In the genomic region with DNA sequence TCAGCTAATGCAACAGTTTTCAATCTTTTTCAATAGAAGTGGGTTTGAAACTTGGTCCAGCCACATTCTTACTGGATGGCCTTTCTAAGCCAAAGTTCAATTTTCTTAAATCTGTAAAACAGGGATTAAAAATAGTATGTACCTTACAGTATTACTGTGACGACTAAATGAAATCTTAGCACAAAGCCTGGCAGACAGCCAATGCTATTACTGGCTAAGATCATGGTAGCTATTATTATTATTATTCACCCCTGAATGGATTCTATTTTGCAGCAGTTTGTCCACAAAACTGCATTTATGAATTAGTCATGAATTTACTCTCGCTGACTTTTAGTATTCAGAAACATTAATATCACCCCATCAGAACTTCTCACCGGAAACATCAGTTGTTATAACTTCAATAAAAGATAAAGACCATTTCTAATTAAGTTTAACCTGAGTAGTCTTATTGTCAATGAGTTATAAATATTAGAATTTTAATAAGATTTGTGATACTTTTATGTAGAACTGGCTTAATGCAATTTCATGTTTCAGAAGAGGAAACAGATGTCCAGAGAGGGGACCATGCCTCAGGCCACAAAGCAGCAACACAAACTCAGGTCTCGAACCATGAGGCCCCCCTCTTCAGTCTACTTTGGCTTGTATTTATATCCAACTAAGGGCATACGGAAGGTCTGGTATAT, we compare ENCODE assay signal across 24 cellular contexts.
A peak's percentile ranks its signal among the peaks of the same experiment; 100 is the strongest.
DNase-seq lines count a peak whose midpoint lies in the region; ATAC-seq, FAIRE-seq and TF ChIP-seq lines count a peak whose summit lies in the region.
"Had no signal": no experiment of that assay in that cellular context is flagged by ENCODE, and none has a peak within 500 bp of the region (broad histone marks: within the 10 kb centered on the region; RNA-seq: fewer than 3 reads in every experiment).

No MANE protein-coding gene starts in this region.

- no peaks in the 10 kb centered on the region for H3K27me3 Mint-ChIP-seq in nephron (ENCODE audit: low read depth)

- H3K9me3 Mint-ChIP-seq in nephron, result peaks cover 7% of the 10 kb centered on the region
- H3K9me3 Mint-ChIP-seq: central memory CD8-positive, alpha-beta T cell had no signal

- BruUV-seq in endothelial cell of umbilical vein (replicated peaks; lab: Mats Ljungman, UMichigan), result no TSS peak

- no peaks in the 10 kb centered on the region for H3K9me1 ChIP-seq in endothelial cell of umbilical vein (replicated peaks; ENCODE audit: control insufficient read depth, extremely low read depth, insufficient read depth, low read length)

- dilution Hi-C loops in endothelial cell of umbilical vein (cut with MboI; ENCODE audit: extremely low pct_ligation_motif_present, low sequenced_read_pairs), result no loop called here

- no peak overlapping the region for H3K4me3 Mint-ChIP-seq in nephron
- H3K4me3 Mint-ChIP-seq: central memory CD8-positive, alpha-beta T cell; WTC11 had no signal

- H3K4me2 ChIP-seq in endothelial cell of umbilical vein (ENCODE audit: insufficient read depth, low read length), result no peak overlapping the region
- H3K4me2 ChIP-seq: hepatocyte had no signal

- H3K36me3 Mint-ChIP-seq in nephron (ENCODE audit: low read depth), result no peaks in the 10 kb centered on the region

- H3K36me3 ChIP-seq in endothelial cell of umbilical vein (ENCODE audit: control insufficient read depth in 2 of 2, extremely low read depth in 1 of 2, insufficient read depth in 2 of 2, low read length in 2 of 2), result no peaks in the 10 kb centered on the region
- H3K36me3 ChIP-seq: adrenal gland, lower lobe of right lung, upper lobe of left lung had no signal

- H2AFZ ChIP-seq in endothelial cell of umbilical vein (ENCODE audit: low read depth, low read length), result no peak overlapping the region
- H2AFZ ChIP-seq: hepatocyte had no signal

- peak overlapping the region in 2 of 3 experiments; percentile 2 to 14 for H3K27ac Mint-ChIP-seq in nephron
- H3K27ac Mint-ChIP-seq: WTC11 had no signal

- H3K4me1 ChIP-seq in endothelial cell of umbilical vein (ENCODE audit: control insufficient read depth, extremely low read depth, insufficient read depth, low read length), result peaks cover 3% of the 10 kb centered on the region
- H3K4me1 ChIP-seq: adrenal gland, lower lobe of right lung, upper lobe of left lung had no signal

- H3K9me3 ChIP-seq in endothelial cell of umbilical vein (replicated peaks; ENCODE audit: control insufficient read depth, insufficient read depth, low read length), result no peaks in the 10 kb centered on the region
- H3K9me3 ChIP-seq: adrenal gland had no signal

- no peak for FAIRE-seq in endothelial cell of umbilical vein (lab: Jason Lieb, UNC)

- TF ChIP-seq CTCF in endothelial cell of umbilical vein (IDR thresholded peaks at IDR 0.05; ENCODE audit: extremely low read depth in 1 of 2, insufficient read depth in 1 of 2, low read depth in 1 of 2, low read length in 2 of 2) (no peak), nephron (IDR thresholded peaks at IDR 0.05; ENCODE audit: unreplicated experiment in 3 of 3) (no peak)

- H3K9ac ChIP-seq in endothelial cell of umbilical vein (replicated peaks; ENCODE audit: extremely low read depth, insufficient read depth, low read length), result no peak overlapping the region

- no peaks in the 10 kb centered on the region for H3K79me2 ChIP-seq in endothelial cell of umbilical vein (ENCODE audit: control insufficient read depth, insufficient read depth, low read length)
- H3K79me2 ChIP-seq: hepatocyte had no signal

- intact Hi-C loops in endothelial cell of umbilical vein (cut with micrococcal nuclease), result no loop called here

- peaks cover 2 to 3% of the 10 kb centered on the region in 2 experiments for H3K27me3 ChIP-seq in endothelial cell of umbilical vein (ENCODE audit: control insufficient read depth in 2 of 2, insufficient read depth in 2 of 2, low read length in 2 of 2)
- H3K27me3 ChIP-seq: adrenal gland, hepatocyte, upper lobe of left lung had no signal

- no peaks in the 10 kb centered on the region for H4K20me1 ChIP-seq in endothelial cell of umbilical vein (replicated peaks; ENCODE audit: control insufficient read depth, extremely low read depth, insufficient read depth, low read length)

- TF ChIP-seq POLR2A in endothelial cell of umbilical vein (IDR thresholded peaks at IDR 0.05; ENCODE audit: low read depth, low read length), result no peak

- no peak overlapping the region for H3K27ac ChIP-seq in endothelial cell of umbilical vein (ENCODE audit: insufficient read depth, low read depth, low read length)
- H3K27ac ChIP-seq: adrenal gland, hepatocyte, lower lobe of right lung, RWPE1, upper lobe of left lung had no signal

- H3K4me3 ChIP-seq in endothelial cell of umbilical vein (replicated peaks in 1 of 3; ENCODE audit: insufficient read depth in 1 of 3, low read depth in 1 of 3, low read length in 3 of 3), result no peak overlapping the region
- H3K4me3 ChIP-seq: adrenal gland, hepatocyte, lower lobe of right lung, upper lobe of left lung had no signal

- DNase-seq in NCI-H1694 (lab: John Stamatoyannopoulos, UW) (peak; percentile 29), NCI-H82 treated with DMSO at 0.1 percent for 48 hours (lab: John Stamatoyannopoulos, UW; ENCODE audit: unreplicated experiment) (peak; percentile 25), endothelial cell of umbilical vein (ENCODE audit: low read depth, low spot score) (peak; percentile 76), Kasumi-1 (lab: John Stamatoyannopoulos, UW) (no peak), HuH-7.5 (ENCODE audit: low spot score) (no peak)
- DNase-seq: activated CD4-positive, alpha-beta T cell treated with anti-CD3 and anti-CD28 coated beads, Interleukin-2, amount 50 U/mL, for 4 hours; AML-193; effector CD4-positive, alpha-beta T cell; islet precursor cell; Karpas-422; lower lobe of right lung; NCI-H1417 treated with DMSO at 0.1 percent for 48 hours; NCI-H345; stimulated activated CD4-positive, alpha-beta T cell treated with anti-CD3 and anti-CD28 coated beads, Interleukin-12 subunit alpha, Interleukin-12 subunit beta, amount 100 ng/mL, for 4 hours; T-helper 9 cell; upper lobe of left lung had no signal

- H3K4me1 Mint-ChIP-seq in nephron, result peaks cover 26% of the 10 kb centered on the region
- H3K4me1 Mint-ChIP-seq: central memory CD8-positive, alpha-beta T cell had no signal

- CTCF ChIA-PET in endothelial cell of umbilical vein (lab: Charles Lee), result interaction anchor here (1.0 to 1.8 kb wide), 2 partner anchors 21 to 192 kb away, joined by 3 to 4 read pairs; no protein-coding TSS in a partner anchor

- POLR2A ChIA-PET in endothelial cell of umbilical vein (lab: Charles Lee), result no interaction called here

- no peak for ATAC-seq in GM21723 (IDR thresholded peaks at IDR 0.05; ENCODE audit: unreplicated experiment)
- ATAC-seq: HCT116, lower lobe of right lung, WTC11 had no signal

TF ChIP-seq in endothelial cell of umbilical vein, 7 proteins besides CTCF, POLR2A, EP300 and RAD21:
- no peak for TF ChIP-seq FOS (IDR thresholded peaks at IDR 0.05; ENCODE audit: borderline replicate concordance, insufficient read depth, low read length)
- TF ChIP-seq JUN (IDR thresholded peaks at IDR 0.05; ENCODE audit: borderline replicate concordance, insufficient read depth, insufficient read length, low read depth), result no peak
- TF ChIP-seq MYC (IDR thresholded peaks at IDR 0.05; ENCODE audit: low read depth, low read length), result no peak
- no peak for TF ChIP-seq EZH2 (IDR thresholded peaks at IDR 0.05; ENCODE audit: borderline replicate concordance, low read depth, low read length, severe bottlenecking)
- no peak for TF ChIP-seq POLR2AphosphoS5 (IDR thresholded peaks at IDR 0.05; ENCODE audit: insufficient read depth, low read depth, low read length)
- TF ChIP-seq, protein P1, sequence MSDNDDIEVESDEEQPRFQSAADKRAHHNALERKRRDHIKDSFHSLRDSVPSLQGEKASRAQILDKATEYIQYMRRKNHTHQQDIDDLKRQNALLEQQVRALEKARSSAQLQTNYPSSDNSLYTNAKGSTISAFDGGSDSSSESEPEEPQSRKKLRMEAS (IDR thresholded peaks at IDR 0.05; ENCODE audit: insufficient read depth, insufficient read length), result no peak
- TF ChIP-seq GATA2 (IDR thresholded peaks at IDR 0.05; ENCODE audit: insufficient read depth, insufficient read length, low read depth, low read length), result no peak

Comparison
In these comparisons a context has a peak if more than half of its experiments do, and no peak if none do; other contexts are left out.
1. DNase-seq: peak in NCI-H1694 (single experiment), NCI-H82 treated with DMSO at 0.1 percent for 48 hours (single experiment) and endothelial cell of umbilical vein (single experiment); none in Kasumi-1 (0 of 2) and HuH-7.5 (single experiment).